In the genomic region with DNA sequence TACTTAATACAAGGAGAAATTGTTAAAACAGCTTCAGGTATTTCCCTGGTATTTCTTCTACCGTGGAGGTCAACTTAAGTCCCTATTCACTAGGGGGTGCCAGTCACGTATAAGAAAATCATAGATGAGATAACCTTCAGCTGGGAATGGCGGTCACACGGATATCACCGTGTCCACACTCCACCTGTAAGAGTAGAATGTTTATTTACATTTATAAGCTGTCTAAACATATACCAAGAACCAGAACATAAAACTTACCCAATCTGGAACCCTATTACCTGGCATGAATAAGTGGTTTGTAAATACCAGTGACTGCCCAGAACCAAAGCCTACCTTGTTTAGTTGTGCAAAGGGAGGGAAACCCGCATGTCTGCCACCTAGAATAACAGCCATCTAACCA, we compare ENCODE assay signal across 8 cellular contexts. TPM values are rescaled to one million over a fixed set of nuclear protein-coding genes. Genes with fewer than 3 reads are reported as not detected.
DNase-seq lines count a peak whose midpoint lies in the region; ATAC-seq and TF ChIP-seq lines count a peak whose summit lies in the region.

No MANE protein-coding gene starts in this region.

- ATAC-seq in HG02759 (IDR thresholded peaks at IDR 0.05; ENCODE audit: unreplicated experiment) (peak; percentile 53), mucosa of descending colon (peak; percentile 67)

- no peaks in the 10 kb centered on the region for H3K9me3 ChIP-seq in mucosa of descending colon

- intact Hi-C loops in dorsolateral prefrontal cortex (cut with DNase I) (loop anchor here (5.0 kb wide), 3 partner anchors 53 to 158 kb away; a partner anchor contains a TSS), mucosa of descending colon (cut with DNase I, micrococcal nuclease) (loop anchor here in 1 of 2 donors (10.0 kb wide), 1 partner anchor 146 kb away; no protein-coding TSS in a partner anchor)

- no peak overlapping the region for H3K27ac ChIP-seq in dorsolateral prefrontal cortex

- DNase-seq in AG08396 (ENCODE audit: low spot score) (peak; percentile 38), NCI-H1930 (lab: John Stamatoyannopoulos, UW) (peak; percentile 39 to 56), T-helper 2 cell (peak in 3 of 5 experiments; percentile 15 to 78 (median 57)), dorsolateral prefrontal cortex (peak in 3 of 10 donors; percentile 24 to 47 (median 32)), mucosa of descending colon (peak in 2 of 3 donors; percentile 27 to 91), GM19238 (ENCODE audit: insufficient read length, low spot score) (no peak)

- H3K4me1 ChIP-seq in mucosa of descending colon (ENCODE audit: low read depth) = peaks cover 8% of the 10 kb centered on the region

- TF ChIP-seq CTCF in GM12872 (IDR thresholded peaks at IDR 0.05; ENCODE audit: insufficient read depth, low read depth, low read length) (peak; percentile 73), dorsolateral prefrontal cortex (IDR thresholded peaks at IDR 0.05 in 54 of 56, conservative IDR thresholded peaks at IDR 0.05 in 2 of 56; ENCODE audit: low read depth in 1 of 56, partially characterized antibody in 56 of 56) (peak in 55 of 56 donors; percentile 16 to 72 (median 53)), mucosa of descending colon (IDR thresholded peaks at IDR 0.05) (peak; percentile 16)

- H3K36me3 ChIP-seq in mucosa of descending colon (ENCODE audit: low read depth) = no peaks in the 10 kb centered on the region

- no peaks in the 10 kb centered on the region for H3K27me3 ChIP-seq in dorsolateral prefrontal cortex

- no peak overlapping the region for H3K4me3 ChIP-seq in dorsolateral prefrontal cortex
- no peak overlapping the region for H3K4me3 ChIP-seq in mucosa of descending colon

RNA-seq across cellular contexts. Expression of a gene that starts 1.9 kb away (rescaled TPM):
- total RNA-seq in dorsolateral prefrontal cortex (10 to 100 TPM in 119 of 120 experiments, 1 to 10 TPM in 1; 9.6 to 41.2 (median 29.0) TPM), mucosa of descending colon (1 to 10 TPM in 1 of 3 donors, under 1 TPM in 2; 0.35 to 2.8 (median 0.46) TPM)

RNA-seq across cellular contexts. Expression of a gene that starts 55.2 kb away (rescaled TPM):
- 1 to 10 TPM in 11 of 120 experiments, under 1 TPM in 64, not detected in 45; 0.15 to 1.6 (median 0.45) TPM for total RNA-seq in dorsolateral prefrontal cortex
- 1 to 10 TPM; 1.0 to 9.6 (median 2.4) TPM for total RNA-seq in mucosa of descending colon

Comparison
In these comparisons a context has a peak if more than half of its experiments do, and no peak if none do; other contexts are left out.
1. CTCF ChIP-seq: peak in every context shown above with its lines; median percentile 73 in GM12872; 53 in dorsolateral prefrontal cortex; 16 in mucosa of descending colon.